Comparison of ENCODE assay signal across 1 cellular context in genomic region chr12:109844983-109845841, GRCh38.
TF ChIP-seq lines count a peak whose summit lies in the region.

No MANE protein-coding gene starts in this region.

TF ChIP-seq in HepG2, 621 proteins besides CTCF, POLR2A, EP300 and RAD21 (continued from another document):
- TF ChIP-seq GMEB2 (CRISPR knock-in tag; IDR thresholded peaks at IDR 0.05; ENCODE audit: low read depth) = no peak
- TF ChIP-seq HMGA1 (CRISPR knock-in tag; conservative IDR thresholded peaks at IDR 0.05) = no peak
- TF ChIP-seq ZNF83 (CRISPR knock-in tag; IDR thresholded peaks at IDR 0.05; ENCODE audit: borderline replicate concordance) = no peak; the same call in 1 of the 2 replicates
- no peak for TF ChIP-seq HOXA9 (CRISPR knock-in tag; IDR thresholded peaks at IDR 0.05; ENCODE audit: borderline replicate concordance)
- no peak for TF ChIP-seq ZBTB26 (CRISPR knock-in tag; IDR thresholded peaks at IDR 0.05; ENCODE audit: borderline replicate concordance)
- no peak for TF ChIP-seq MTA3 (CRISPR knock-in tag; IDR thresholded peaks at IDR 0.05)
- TF ChIP-seq AGO1 (IDR thresholded peaks at IDR 0.05; ENCODE audit: low read depth, low read length, poor library complexity, severe bottlenecking) = no peak
- TF ChIP-seq, protein P1, sequence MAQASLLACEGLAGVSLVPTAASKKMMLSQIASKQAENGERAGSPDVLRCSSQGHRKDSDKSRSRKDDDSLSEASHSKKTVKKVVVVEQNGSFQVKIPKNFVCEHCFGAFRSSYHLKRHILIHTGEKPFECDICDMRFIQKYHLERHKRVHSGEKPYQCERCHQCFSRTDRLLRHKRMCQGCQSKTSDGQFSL (CRISPR knock-in tag; IDR thresholded peaks at IDR 0.05) = no peak
- 0 out of 2 replicates have a peak, but pooled peaks have one; percentile 55 for TF ChIP-seq E2F5 (CRISPR knock-in tag; conservative IDR thresholded peaks at IDR 0.05)
- TF ChIP-seq, protein P2, sequence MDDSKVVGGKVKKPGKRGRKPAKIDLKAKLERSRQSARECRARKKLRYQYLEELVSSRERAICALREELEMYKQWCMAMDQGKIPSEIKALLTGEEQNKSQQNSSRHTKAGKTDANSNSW (CRISPR knock-in tag; IDR thresholded peaks at IDR 0.05; ENCODE audit: borderline replicate concordance) = no peak
- no peak for TF ChIP-seq ZNF484 (CRISPR knock-in tag; IDR thresholded peaks at IDR 0.05; ENCODE audit: borderline replicate concordance, low read depth)
- TF ChIP-seq ARHGAP35 (CRISPR knock-in tag; IDR thresholded peaks at IDR 0.05; ENCODE audit: borderline replicate concordance) = no peak; the same call in 1 of the 2 replicates
- TF ChIP-seq SP5 (CRISPR knock-in tag; IDR thresholded peaks at IDR 0.05; ENCODE audit: borderline replicate concordance, low read depth) = no peak
- no peak for TF ChIP-seq ZNF17 (CRISPR knock-in tag; IDR thresholded peaks at IDR 0.05)
- peak; percentile 46; the same call in 2 of the 3 replicates for TF ChIP-seq MXI1 (IDR thresholded peaks at IDR 0.05; ENCODE audit: borderline replicate concordance, low read depth, low read length)
- TF ChIP-seq, protein P3, sequence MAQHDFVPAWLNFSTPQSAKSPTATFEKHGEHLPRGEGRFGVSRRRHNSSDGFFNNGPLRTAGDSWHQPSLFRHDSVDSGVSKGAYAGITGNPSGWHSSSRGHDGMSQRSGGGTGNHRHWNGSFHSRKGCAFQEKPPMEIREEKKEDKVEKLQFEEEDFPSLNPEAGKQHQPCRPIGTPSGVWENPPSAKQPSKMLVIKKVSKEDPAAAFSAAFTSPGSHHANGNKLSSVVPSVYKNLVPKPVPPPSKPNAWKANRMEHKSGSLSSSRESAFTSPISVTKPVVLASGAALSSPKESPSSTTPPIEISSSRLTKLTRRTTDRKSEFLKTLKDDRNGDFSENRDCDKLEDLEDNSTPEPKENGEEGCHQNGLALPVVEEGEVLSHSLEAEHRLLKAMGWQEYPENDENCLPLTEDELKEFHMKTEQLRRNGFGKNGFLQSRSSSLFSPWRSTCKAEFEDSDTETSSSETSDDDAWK (CRISPR knock-in tag; IDR thresholded peaks at IDR 0.05) = no peak
- no peak for TF ChIP-seq PAX8 (CRISPR knock-in tag; IDR thresholded peaks at IDR 0.05; ENCODE audit: borderline replicate concordance)
- TF ChIP-seq NFYB (CRISPR knock-in tag; IDR thresholded peaks at IDR 0.05) = peak; percentile 12; the same call in 1 of the 2 replicates
- TF ChIP-seq CSRNP1 (CRISPR knock-in tag; IDR thresholded peaks at IDR 0.05) = no peak
- TF ChIP-seq ARID4A (CRISPR knock-in tag; IDR thresholded peaks at IDR 0.05; ENCODE audit: borderline replicate concordance) = peak; percentile 31; the same call in 1 of the 2 replicates
- TF ChIP-seq TARDBP (CRISPR knock-in tag; IDR thresholded peaks at IDR 0.05) = peak; percentile 33; the same call in 1 of the 2 replicates
- peak; percentile 70 for TF ChIP-seq ESRRA (CRISPR knock-in tag; IDR thresholded peaks at IDR 0.05; ENCODE audit: low read depth)
- peak; percentile 29; the same call in 1 of the 2 replicates for TF ChIP-seq KMT2B (CRISPR knock-in tag; IDR thresholded peaks at IDR 0.05)
- peak; percentile 68 for TF ChIP-seq POGK (CRISPR knock-in tag; conservative IDR thresholded peaks at IDR 0.05)
- 0 out of 2 replicates have a peak, but pooled peaks have one; percentile 75 for TF ChIP-seq ZNF124 (CRISPR knock-in tag; IDR thresholded peaks at IDR 0.05)
- no peak for TF ChIP-seq ZKSCAN8 (CRISPR knock-in tag; IDR thresholded peaks at IDR 0.05; ENCODE audit: borderline replicate concordance)
- TF ChIP-seq RARA (CRISPR knock-in tag; IDR thresholded peaks at IDR 0.05) = peak; percentile 47
- TF ChIP-seq, protein P4, sequence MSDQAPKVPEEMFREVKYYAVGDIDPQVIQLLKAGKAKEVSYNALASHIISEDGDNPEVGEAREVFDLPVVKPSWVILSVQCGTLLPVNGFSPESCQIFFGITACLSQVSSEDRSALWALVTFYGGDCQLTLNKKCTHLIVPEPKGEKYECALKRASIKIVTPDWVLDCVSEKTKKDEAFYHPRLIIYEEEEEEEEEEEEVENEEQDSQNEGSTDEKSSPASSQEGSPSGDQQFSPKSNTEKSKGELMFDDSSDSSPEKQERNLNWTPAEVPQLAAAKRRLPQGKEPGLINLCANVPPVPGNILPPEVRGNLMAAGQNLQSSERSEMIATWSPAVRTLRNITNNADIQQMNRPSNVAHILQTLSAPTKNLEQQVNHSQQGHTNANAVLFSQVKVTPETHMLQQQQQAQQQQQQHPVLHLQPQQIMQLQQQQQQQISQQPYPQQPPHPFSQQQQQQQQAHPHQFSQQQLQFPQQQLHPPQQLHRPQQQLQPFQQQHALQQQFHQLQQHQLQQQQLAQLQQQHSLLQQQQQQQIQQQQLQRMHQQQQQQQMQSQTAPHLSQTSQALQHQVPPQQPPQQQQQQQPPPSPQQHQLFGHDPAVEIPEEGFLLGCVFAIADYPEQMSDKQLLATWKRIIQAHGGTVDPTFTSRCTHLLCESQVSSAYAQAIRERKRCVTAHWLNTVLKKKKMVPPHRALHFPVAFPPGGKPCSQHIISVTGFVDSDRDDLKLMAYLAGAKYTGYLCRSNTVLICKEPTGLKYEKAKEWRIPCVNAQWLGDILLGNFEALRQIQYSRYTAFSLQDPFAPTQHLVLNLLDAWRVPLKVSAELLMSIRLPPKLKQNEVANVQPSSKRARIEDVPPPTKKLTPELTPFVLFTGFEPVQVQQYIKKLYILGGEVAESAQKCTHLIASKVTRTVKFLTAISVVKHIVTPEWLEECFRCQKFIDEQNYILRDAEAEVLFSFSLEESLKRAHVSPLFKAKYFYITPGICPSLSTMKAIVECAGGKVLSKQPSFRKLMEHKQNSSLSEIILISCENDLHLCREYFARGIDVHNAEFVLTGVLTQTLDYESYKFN (CRISPR knock-in tag; conservative IDR thresholded peaks at IDR 0.05) = 0 out of 2 replicates have a peak, but pooled peaks have one; percentile 28
- TF ChIP-seq SALL1 (CRISPR knock-in tag; IDR thresholded peaks at IDR 0.05) = peak; percentile 75
- TF ChIP-seq ZNF629 (CRISPR knock-in tag; conservative IDR thresholded peaks at IDR 0.05) = peak; percentile 100
